ENCODE assay signal across 8 cellular contexts in the genomic region with DNA sequence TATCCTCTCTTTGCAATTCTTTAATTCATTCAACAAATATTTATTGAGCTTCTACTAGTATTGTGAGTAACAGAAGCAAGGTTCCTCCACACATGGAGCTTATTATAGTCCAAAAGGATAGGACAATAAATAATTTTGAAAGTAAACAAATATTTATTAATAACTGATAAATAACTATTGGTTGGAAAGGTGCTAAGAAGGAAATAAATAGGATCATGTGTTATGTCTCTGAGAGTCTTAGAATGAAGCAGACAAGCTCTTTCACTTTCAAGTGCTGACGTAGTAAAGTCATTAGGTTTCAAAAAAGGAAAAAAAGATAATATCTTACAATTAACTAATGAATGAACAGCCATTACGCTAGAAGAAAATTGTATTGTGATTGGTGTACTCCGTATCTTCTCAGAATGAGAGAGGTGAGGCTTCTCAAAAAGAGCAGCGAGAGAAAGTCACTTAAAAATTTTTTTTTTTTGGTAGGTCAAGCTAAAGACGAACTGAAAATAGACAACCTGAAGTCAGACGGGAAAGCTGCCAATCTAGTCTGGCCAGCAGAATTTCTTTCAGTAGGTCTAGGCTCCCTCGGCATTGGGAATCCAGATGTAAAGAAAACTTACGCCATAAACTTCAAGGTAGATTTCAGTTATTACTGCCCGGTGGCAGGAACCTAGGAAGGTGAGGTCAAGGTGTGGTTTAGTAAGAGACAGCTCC. TPM values are rescaled to one million over a fixed set of nuclear protein-coding genes. Genes with fewer than 3 reads are reported as not detected.
DNase-seq lines count a peak whose midpoint lies in the region; ATAC-seq, FAIRE-seq and TF ChIP-seq lines count a peak whose summit lies in the region.

No MANE protein-coding gene starts in this region.

- intact Hi-C loops in activated CD4-positive, alpha-beta T cell treated with anti-CD3 and anti-CD28 coated beads for 36 hours (cut with DNase I, micrococcal nuclease): loop anchor here (1.0 to 5.0 kb wide), 9 partner anchors 12 to 1134 kb away; partner anchors contain the start of genes LLPH (in 2 of the 2), GNS (in 1 of the 2), HELB (in 1 of the 2) and RASSF3 (in 1 of the 2)

- DNase-seq in activated CD4-positive, alpha-beta T cell treated with anti-CD3 and anti-CD28 coated beads for 36 hours: no peak
- no peak for DNase-seq in activated CD4-positive, alpha-beta T cell treated with anti-CD3 and anti-CD28 coated beads for 48 hours
- DNase-seq in LNCaP clone FGC (ENCODE audit: low read depth) (no peak), OCI-M2 (lab: John Stamatoyannopoulos, UW; ENCODE audit: unreplicated experiment) (no peak), AG08396 (ENCODE audit: low spot score) (no peak)
- no peak for DNase-seq in natural killer cell treated with Interleukin-12 subunit alpha and Interleukin-12 subunit beta and Interleukin-15 and Interleukin-18, amount 100 ng/mL, for 72 hours (ENCODE audit: low spot score)

- POLR2A ChIA-PET in activated CD4-positive, alpha-beta T cell treated with anti-CD3 and anti-CD28 coated beads for 36 hours (lab: Charles Lee): interaction anchor here (0.9 to 1.5 kb wide), 5 partner anchors 11 to 764 kb away, joined by 3 to 14 read pairs (median 3); partner anchors contain the start of gene XPOT

- CTCF ChIA-PET in activated CD4-positive, alpha-beta T cell treated with anti-CD3 and anti-CD28 coated beads for 36 hours (lab: Charles Lee): interaction anchor here (0.6 to 3.9 kb wide), 9 partner anchors 10 to 926 kb away, joined by 3 to 22 read pairs (median 3); no protein-coding TSS in a partner anchor

- H3K4me1 Mint-ChIP-seq in activated CD4-positive, alpha-beta T cell treated with anti-CD3 and anti-CD28 coated beads for 36 hours: peaks cover 28% of the 10 kb centered on the region
- peaks cover 11 to 23% of the 10 kb centered on the region in 2 donors for H3K4me1 Mint-ChIP-seq in natural killer cell treated with Interleukin-12 subunit alpha and Interleukin-12 subunit beta and Interleukin-15 and Interleukin-18, amount 100 ng/mL, for 72 hours (ENCODE audit: low read depth in 2 of 2)

- no peak for TF ChIP-seq CTCF in LNCaP clone FGC (IDR thresholded peaks at IDR 0.05; ENCODE audit: control insufficient read depth, extremely low read depth, insufficient read depth)

- FAIRE-seq in colon (lab: Jason Lieb, UNC): peak; percentile 36

- peak overlapping the region; percentile 91 for H3K4me3 ChIP-seq in LNCaP clone FGC (ENCODE audit: low read depth, low read length)

- peaks cover 27% of the 10 kb centered on the region for H3K36me3 Mint-ChIP-seq in activated CD4-positive, alpha-beta T cell treated with anti-CD3 and anti-CD28 coated beads for 36 hours (ENCODE audit: low read depth)
- H3K36me3 Mint-ChIP-seq in natural killer cell treated with Interleukin-12 subunit alpha and Interleukin-12 subunit beta and Interleukin-15 and Interleukin-18, amount 100 ng/mL, for 72 hours: no peaks in the 10 kb centered on the region

- peak overlapping the region; percentile 92 for H3K4me3 Mint-ChIP-seq in activated CD4-positive, alpha-beta T cell treated with anti-CD3 and anti-CD28 coated beads for 36 hours
- H3K4me3 Mint-ChIP-seq in natural killer cell treated with Interleukin-12 subunit alpha and Interleukin-12 subunit beta and Interleukin-15 and Interleukin-18, amount 100 ng/mL, for 72 hours: peak overlapping the region; percentile 96

- no peak for ATAC-seq in activated CD4-positive, alpha-beta T cell treated with anti-CD3 and anti-CD28 coated beads for 36 hours
- no peak for ATAC-seq in natural killer cell treated with Interleukin-12 subunit alpha and Interleukin-12 subunit beta and Interleukin-15 and Interleukin-18, amount 100 ng/mL, for 72 hours
- no peak for ATAC-seq in GM19328 (IDR thresholded peaks at IDR 0.05; ENCODE audit: unreplicated experiment)

- peaks cover 3% of the 10 kb centered on the region for H3K27me3 Mint-ChIP-seq in activated CD4-positive, alpha-beta T cell treated with anti-CD3 and anti-CD28 coated beads for 36 hours
- H3K27me3 Mint-ChIP-seq in natural killer cell treated with Interleukin-12 subunit alpha and Interleukin-12 subunit beta and Interleukin-15 and Interleukin-18, amount 100 ng/mL, for 72 hours: peaks cover 3 to 6% of the 10 kb centered on the region in 2 donors

- peak overlapping the region; percentile 97 for H3K27ac Mint-ChIP-seq in activated CD4-positive, alpha-beta T cell treated with anti-CD3 and anti-CD28 coated beads for 36 hours
- peak overlapping the region; percentile 87 to 94 for H3K27ac Mint-ChIP-seq in natural killer cell treated with Interleukin-12 subunit alpha and Interleukin-12 subunit beta and Interleukin-15 and Interleukin-18, amount 100 ng/mL, for 72 hours

- no peaks in the 10 kb centered on the region for H3K9me3 Mint-ChIP-seq in activated CD4-positive, alpha-beta T cell treated with anti-CD3 and anti-CD28 coated beads for 36 hours (ENCODE audit: low read depth)
- no peaks in the 10 kb centered on the region for H3K9me3 Mint-ChIP-seq in natural killer cell treated with Interleukin-12 subunit alpha and Interleukin-12 subunit beta and Interleukin-15 and Interleukin-18, amount 100 ng/mL, for 72 hours

RNA-seq across cellular contexts. Expression of gene LEMD3, which starts 0.6 kb away (rescaled TPM):
- 10 to 100 TPM; 15.9 to 17.6 TPM for total RNA-seq in activated CD4-positive, alpha-beta T cell treated with anti-CD3 and anti-CD28 coated beads for 36 hours
- total RNA-seq in natural killer cell treated with Interleukin-12 subunit alpha and Interleukin-12 subunit beta and Interleukin-15 and Interleukin-18, amount 100 ng/mL, for 72 hours: 10 to 100 TPM; 39.4 to 39.9 TPM

RNA-seq across cellular contexts. Expression of gene WIF1, which starts 47.7 kb away (rescaled TPM):
- not detected for total RNA-seq in activated CD4-positive, alpha-beta T cell treated with anti-CD3 and anti-CD28 coated beads for 36 hours
- not detected for total RNA-seq in natural killer cell treated with Interleukin-12 subunit alpha and Interleukin-12 subunit beta and Interleukin-15 and Interleukin-18, amount 100 ng/mL, for 72 hours
